ENCODE assay signal across 8 cellular contexts in genomic region chr2:102736607-102737409, GRCh38. TPM values are rescaled to one million over a fixed set of nuclear protein-coding genes. Genes with fewer than 3 reads are reported as not detected.
A peak's percentile ranks its signal among the peaks of the same experiment; 100 is the strongest.
DNase-seq lines count a peak whose midpoint lies in the region; ATAC-seq and TF ChIP-seq lines count a peak whose summit lies in the region.

No MANE protein-coding gene starts in this region.

- H3K4me3 Mint-ChIP-seq in activated naive CD4-positive, alpha-beta T cell treated with anti-CD3 and anti-CD28 coated beads, Interleukin-2, amount 10 ng/mL, durations not matched to agents 7 days and 5 days, result peak overlapping the region; percentile 94
- peak overlapping the region; percentile 97 for H3K4me3 Mint-ChIP-seq in osteocyte (ENCODE audit: unreplicated experiment)

- H3K4me3 ChIP-seq in thyroid gland (replicated peaks in 1 of 3), result peak overlapping the region; percentile 56 to 86 (median 75)

- no peaks in the 10 kb centered on the region for H3K9me3 ChIP-seq in ES-I3 (ENCODE audit: control insufficient read depth, insufficient read depth, low read length)
- H3K9me3 ChIP-seq in thyroid gland, result no peaks in the 10 kb centered on the region

- peaks cover 3% of the 10 kb centered on the region for H3K36me3 Mint-ChIP-seq in activated naive CD4-positive, alpha-beta T cell treated with anti-CD3 and anti-CD28 coated beads, Interleukin-2, amount 10 ng/mL, durations not matched to agents 7 days and 5 days
- peaks cover 1% of the 10 kb centered on the region for H3K36me3 Mint-ChIP-seq in osteocyte (ENCODE audit: unreplicated experiment)

- peak overlapping the region; percentile 84 for H3K9ac ChIP-seq in ES-I3 (ENCODE audit: low read depth, low read length)

- no peaks in the 10 kb centered on the region for H3K27me3 Mint-ChIP-seq in activated naive CD4-positive, alpha-beta T cell treated with anti-CD3 and anti-CD28 coated beads, Interleukin-2, amount 10 ng/mL, durations not matched to agents 7 days and 5 days
- peaks cover 1% of the 10 kb centered on the region for H3K27me3 Mint-ChIP-seq in osteocyte (ENCODE audit: unreplicated experiment)

- peak; percentile 26 for TF ChIP-seq CTCF in osteocyte (IDR thresholded peaks at IDR 0.05)
- no peak for TF ChIP-seq CTCF in thyroid gland (IDR thresholded peaks at IDR 0.05)

- WGBS in thyroid gland, 2 donors, result 0 to 1% methylated on average over 28 to 31 of the region's 41 CpGs

- DNase-seq in KBM-7, result peak; percentile 85
- peak; percentile 60 for DNase-seq in SK-MEL-5 (ENCODE audit: low read depth, low spot score)
- DNase-seq in activated naive CD4-positive, alpha-beta T cell treated with anti-CD3 and anti-CD28 coated beads, Interleukin-2, amount 10 ng/mL, durations not matched to agents 7 days and 5 days, result peak; percentile 89
- DNase-seq in head of caudate nucleus, result peak; percentile 43 to 91 (median 84)
- DNase-seq in osteocyte (ENCODE audit: extremely low spot score, unreplicated experiment), result peak; percentile 93
- peak; percentile 82 to 85 for DNase-seq in thyroid gland

- peaks cover 35% of the 10 kb centered on the region for H3K4me1 Mint-ChIP-seq in activated naive CD4-positive, alpha-beta T cell treated with anti-CD3 and anti-CD28 coated beads, Interleukin-2, amount 10 ng/mL, durations not matched to agents 7 days and 5 days
- H3K4me1 Mint-ChIP-seq in osteocyte (ENCODE audit: unreplicated experiment), result peaks cover 22% of the 10 kb centered on the region

- in situ Hi-C loops in KBM-7 (cut with MboI; ENCODE audit: low pct_unique_long_range_greater_than_20kb, low sequenced_read_pairs) (no loop called here), SK-MEL-5 (cut with HindIII; ENCODE audit: low pct_unique_long_range_greater_than_20kb, low sequenced_read_pairs) (no loop called here)

- ATAC-seq in GM21737 (IDR thresholded peaks at IDR 0.05; ENCODE audit: unreplicated experiment), result peak; percentile 92

- no peaks in the 10 kb centered on the region for H3K9me3 Mint-ChIP-seq in activated naive CD4-positive, alpha-beta T cell treated with anti-CD3 and anti-CD28 coated beads, Interleukin-2, amount 10 ng/mL, durations not matched to agents 7 days and 5 days
- H3K9me3 Mint-ChIP-seq in osteocyte (ENCODE audit: unreplicated experiment), result no peaks in the 10 kb centered on the region

- CTCF ChIA-PET in activated naive CD4-positive, alpha-beta T cell treated with anti-CD3 and anti-CD28 coated beads, Interleukin-2, amount 10 ng/mL, durations not matched to agents 7 days and 5 days (lab: Charles Lee), result interaction anchor here (0.6 to 2.1 kb wide), 7 partner anchors 15 to 723 kb away, joined by 3 to 10 read pairs (median 4); no protein-coding TSS in a partner anchor

- peak overlapping the region; percentile 72 for H3K27ac Mint-ChIP-seq in activated naive CD4-positive, alpha-beta T cell treated with anti-CD3 and anti-CD28 coated beads, Interleukin-2, amount 10 ng/mL, durations not matched to agents 7 days and 5 days
- peak overlapping the region; percentile 67 for H3K27ac Mint-ChIP-seq in osteocyte (ENCODE audit: unreplicated experiment)

- H3K27me3 ChIP-seq in thyroid gland, result no peaks in the 10 kb centered on the region

- TF ChIP-seq POLR2A in thyroid gland (IDR thresholded peaks at IDR 0.05), result peak in 1 of 2 donors; percentile 81

- intact Hi-C loops in head of caudate nucleus (cut with DNase I) (no loop called here), thyroid gland (cut with DNase I) (no loop called here)

- H3K4me1 ChIP-seq in ES-I3 (ENCODE audit: insufficient read depth, low read length) (0 out of 2 replicates have a peak, but pooled peaks cover 7% of the 10 kb centered on the region), thyroid gland (peaks cover 12 to 15% of the 10 kb centered on the region in 2 donors)

- H3K27ac ChIP-seq in thyroid gland, result peak overlapping the region; percentile 38 to 69 (median 69)

- H3K36me3 ChIP-seq in ES-I3 (ENCODE audit: insufficient read depth, low read length), result peaks cover under 1% of the 10 kb centered on the region; the same call in 1 of the 2 replicates
- no peaks in the 10 kb centered on the region for H3K36me3 ChIP-seq in thyroid gland

RNA-seq across cellular contexts. Expression of gene TMEM182, which starts 25.0 kb away (rescaled TPM):
- total RNA-seq in SK-MEL-5 (2014; rRNA removed; shearing (Covaris generic)), result 3.3 and 3.9 TPM in 2 replicates
- 4.7 and 6.2 TPM in 2 replicates for polyA plus RNA-seq in SK-MEL-5 (2015; cell fraction: cytosol; rRNA removed)
- polyA plus RNA-seq in SK-MEL-5 (2015; cell fraction: nucleus; rRNA removed), result 2.2 and 3.4 TPM in 2 replicates
- 2.7 and 3.1 TPM in 2 replicates for total RNA-seq in osteocyte
- 1 to 10 TPM; 2.3 to 3.3 (median 2.8) TPM for total RNA-seq in thyroid gland

Comparison
In these comparisons a context has a peak if more than half of its experiments do, and no peak if none do; other contexts are left out.
1. Peak in every context shown above with its lines: DNase-seq, ATAC-seq, H3K4me3 ChIP-seq and H3K27ac ChIP-seq.